ENCODE assay signal across 8 cellular contexts in the genomic region with DNA sequence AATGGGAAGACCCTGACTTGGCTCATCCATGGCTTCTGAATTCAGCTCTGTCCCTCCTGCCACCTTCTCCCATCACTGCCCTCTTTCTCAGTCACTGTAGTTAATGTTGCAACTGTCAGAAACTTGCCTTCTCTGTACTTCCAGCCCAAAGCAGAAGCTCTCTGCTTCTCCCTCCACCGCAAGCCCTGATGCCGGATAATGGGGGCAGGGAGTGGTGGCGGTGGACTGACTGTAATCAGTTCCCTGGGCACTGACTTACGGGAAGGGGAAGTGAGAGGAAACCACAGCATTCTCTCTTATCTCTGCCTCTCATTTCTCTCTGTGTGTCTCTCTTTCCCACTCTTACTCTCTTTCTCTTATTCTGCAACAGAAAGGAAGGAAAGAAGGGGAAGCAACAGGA. TPM values are rescaled to one million over a fixed set of nuclear protein-coding genes. Genes with fewer than 3 reads are reported as not detected.
A peak's percentile ranks its signal among the peaks of the same experiment; 100 is the strongest.
DNase-seq lines count a peak whose midpoint lies in the region; ATAC-seq and TF ChIP-seq lines count a peak whose summit lies in the region.

No MANE protein-coding gene starts in this region.

- peak; percentile 84 for ATAC-seq in GM21390 (IDR thresholded peaks at IDR 0.05; ENCODE audit: unreplicated experiment)
- peak; percentile 63 to 75 for ATAC-seq in activated T-cell treated with anti-CD3 and anti-CD28 coated beads, Interleukin-2, amount 50 U/mL, for 4 hours

- peaks cover 74% of the 10 kb centered on the region for H3K4me1 Mint-ChIP-seq in activated T-cell treated with anti-CD3 and anti-CD28 coated beads, Interleukin-2, amount 50 U/mL, for 4 hours (ENCODE audit: low read depth)
- no peaks in the 10 kb centered on the region for H3K4me1 Mint-ChIP-seq in mesothelial cell of epicardium

- peak overlapping the region; percentile 61 for H3K4me3 Mint-ChIP-seq in activated T-cell treated with anti-CD3 and anti-CD28 coated beads, Interleukin-2, amount 50 U/mL, for 4 hours
- H3K4me3 Mint-ChIP-seq in mesothelial cell of epicardium: no peak overlapping the region

- no peaks in the 10 kb centered on the region for H3K9me3 Mint-ChIP-seq in activated T-cell treated with anti-CD3 and anti-CD28 coated beads, Interleukin-2, amount 50 U/mL, for 4 hours
- H3K9me3 Mint-ChIP-seq in mesothelial cell of epicardium: peaks cover 7% of the 10 kb centered on the region

- in situ Hi-C loops in KBM-7 (cut with MboI; ENCODE audit: low pct_unique_long_range_greater_than_20kb, low sequenced_read_pairs): no loop called here

- H3K27ac Mint-ChIP-seq in mesothelial cell of epicardium: no peak overlapping the region

- no peak for TF ChIP-seq CTCF in mesothelial cell of epicardium (IDR thresholded peaks at IDR 0.05; ENCODE audit: unreplicated experiment)

- peak in 9 of 14 donors; percentile 13 to 64 (median 38) for DNase-seq in C1 segment of cervical spinal cord (lab: John Stamatoyannopoulos, UW)
- DNase-seq in KBM-7: peak; percentile 97
- DNase-seq in activated T-cell treated with anti-CD3 and anti-CD28 coated beads, Interleukin-2, amount 50 U/mL, for 4 hours: peak; percentile 49
- peak; percentile 69 for DNase-seq in iris pigment epithelial cell (ENCODE audit: low read depth)
- DNase-seq in stimulated activated naive CD4-positive, alpha-beta T cell treated with Interleukin-2 at 50 U/mL for 16 hours (lab: John Stamatoyannopoulos, UW): peak; percentile 61
- no peak for DNase-seq in NCI-H2107 treated with DMSO at 0.1 percent for 48 hours (lab: John Stamatoyannopoulos, UW; ENCODE audit: unreplicated experiment)
- DNase-seq in mesothelial cell of epicardium (ENCODE audit: low spot score in 2 of 2, unreplicated experiment in 2 of 2): no peak

- H3K36me3 Mint-ChIP-seq in activated T-cell treated with anti-CD3 and anti-CD28 coated beads, Interleukin-2, amount 50 U/mL, for 4 hours (ENCODE audit: insufficient read depth): peaks cover 54% of the 10 kb centered on the region
- H3K36me3 Mint-ChIP-seq in mesothelial cell of epicardium: no peaks in the 10 kb centered on the region

- H3K27me3 Mint-ChIP-seq in activated T-cell treated with anti-CD3 and anti-CD28 coated beads, Interleukin-2, amount 50 U/mL, for 4 hours (ENCODE audit: low read depth): no peaks in the 10 kb centered on the region
- peaks cover 4% of the 10 kb centered on the region for H3K27me3 Mint-ChIP-seq in mesothelial cell of epicardium (ENCODE audit: low read depth)

RNA-seq across cellular contexts. Expression of gene TNFSF10, which starts 10.9 kb away (rescaled TPM):
- 10 to 100 TPM; 12.9 to 24.3 (median 18.8) TPM for total RNA-seq in activated T-cell treated with anti-CD3 and anti-CD28 coated beads, Interleukin-2, amount 50 U/mL, for 4 hours
- total RNA-seq in mesothelial cell of epicardium: 1.2 to 2.3 TPM (median 1.7 TPM) in 3 replicates

Comparison
In these comparisons a context has a peak if more than half of its experiments do, and no peak if none do; other contexts are left out.
1. DNase-seq: peak in C1 segment of cervical spinal cord (9 of 14), KBM-7 (single experiment), activated T-cell treated with anti-CD3 and anti-CD28 coated beads, Interleukin-2, amount 50 U/mL, for 4 hours (single experiment), iris pigment epithelial cell (single experiment) and stimulated activated naive CD4-positive, alpha-beta T cell treated with Interleukin-2 at 50 U/mL for 16 hours (single experiment); none in NCI-H2107 treated with DMSO at 0.1 percent for 48 hours (single experiment) and mesothelial cell of epicardium (0 of 2).